In genomic region chr5:134398609-134399155, GRCh38 we compare ENCODE assay signal across 17 cellular contexts. TPM values are rescaled to one million over a fixed set of nuclear protein-coding genes. Genes with fewer than 3 reads are reported as not detected.
DNase-seq lines count a peak whose midpoint lies in the region; ATAC-seq and TF ChIP-seq lines count a peak whose summit lies in the region.
"Had no signal": no experiment of that assay in that cellular context is flagged by ENCODE, and none has a peak within 500 bp of the region (broad histone marks: within the 10 kb centered on the region; RNA-seq: fewer than 3 reads in every experiment).

No MANE protein-coding gene starts in this region.

- 100% methylated on average over 2 of the region's 2 CpGs for WGBS in SK-N-SH (ENCODE audit: low lambda C conversion rate)
- no CpG with 5 or more reads among the region's 2 CpGs for WGBS in H9 (ENCODE audit: extremely low coverage, insufficient read length, low lambda C conversion rate)

- H3K36me3 ChIP-seq in PC-3 (ENCODE audit: low read depth, low read length): peaks cover 8% of the 10 kb centered on the region
- peaks cover 26 to 40% of the 10 kb centered on the region in 2 experiments for H3K36me3 ChIP-seq in SK-N-SH (replicated peaks in 1 of 2; ENCODE audit: control insufficient read depth in 1 of 2, insufficient read depth in 2 of 2, low read length in 1 of 2)

- no peak for TF ChIP-seq RAD21 in SK-N-SH (IDR thresholded peaks at IDR 0.05; ENCODE audit: low read length)

- no peaks in the 10 kb centered on the region for H3K9me3 Mint-ChIP-seq in activated CD4-positive, alpha-beta T cell treated with anti-CD3 and anti-CD28 coated beads, Interleukin-2, amount 10 ng/mL, durations not matched to agents 24 days and 14 days
- H3K9me3 Mint-ChIP-seq in progenitor cell of endocrine pancreas (ENCODE audit: low read depth): no peaks in the 10 kb centered on the region
- no peaks in the 10 kb centered on the region for H3K9me3 Mint-ChIP-seq in H9
- H3K9me3 Mint-ChIP-seq: HFFc6 had no signal

- H4K8ac ChIP-seq in H9 (replicated peaks; ENCODE audit: insufficient read length, low read depth, low read length): no peak overlapping the region

- peak overlapping the region; percentile 13 for H3K27ac Mint-ChIP-seq in activated CD4-positive, alpha-beta T cell treated with anti-CD3 and anti-CD28 coated beads, Interleukin-2, amount 10 ng/mL, durations not matched to agents 24 days and 14 days
- H3K27ac Mint-ChIP-seq in progenitor cell of endocrine pancreas (peak overlapping the region; percentile 56), H9 (peak overlapping the region in 1 of 3 experiments; percentile 44; a peak in 1 of 7 replicates)
- H3K27ac Mint-ChIP-seq: B cell, HFFc6 had no signal

- H4K20me1 ChIP-seq in PC-3 (ENCODE audit: low read length) (no peaks in the 10 kb centered on the region), SK-N-SH (ENCODE audit: insufficient read depth) (no peaks in the 10 kb centered on the region), H9 (ENCODE audit: control insufficient read depth, insufficient read depth, insufficient read length) (peaks cover 2% of the 10 kb centered on the region)

- POLR2A ChIA-PET in PC-3 (lab: Charles Lee; ENCODE audit: unreplicated experiment): no interaction called here
- POLR2A ChIA-PET in SK-N-SH (lab: Yijun Ruan, JAX): no interaction called here

- H3K4me3 Mint-ChIP-seq in activated CD4-positive, alpha-beta T cell treated with anti-CD3 and anti-CD28 coated beads, Interleukin-2, amount 10 ng/mL, durations not matched to agents 24 days and 14 days: no peak overlapping the region
- no peak overlapping the region for H3K4me3 Mint-ChIP-seq in progenitor cell of endocrine pancreas (ENCODE audit: low read depth)
- H3K4me3 Mint-ChIP-seq in H9: no peak overlapping the region
- H3K4me3 Mint-ChIP-seq: B cell; CD4-positive, CD25-positive, alpha-beta regulatory T cell; HFFc6 had no signal

- TF ChIP-seq EP300 in SK-N-SH (IDR thresholded peaks at IDR 0.05; ENCODE audit: borderline replicate concordance in 1 of 2, low read depth in 1 of 2, low read length in 1 of 2): no peak

- H3K9me3 ChIP-seq in PC-3 (ENCODE audit: low read length) (no peaks in the 10 kb centered on the region), SK-N-SH (no peaks in the 10 kb centered on the region), H9 (ENCODE audit: control insufficient read depth, low read depth, low read length) (no peaks in the 10 kb centered on the region)

- no peak overlapping the region for H2BK20ac ChIP-seq in H9 (ENCODE audit: low read depth, low read length, poor library complexity, severe bottlenecking)

- H3K4me1 Mint-ChIP-seq in activated CD4-positive, alpha-beta T cell treated with anti-CD3 and anti-CD28 coated beads, Interleukin-2, amount 10 ng/mL, durations not matched to agents 24 days and 14 days: peaks cover 2% of the 10 kb centered on the region
- H3K4me1 Mint-ChIP-seq in progenitor cell of endocrine pancreas (ENCODE audit: low read depth) (no peaks in the 10 kb centered on the region), H9 (peaks cover 8 to 15% of the 10 kb centered on the region in 2 experiments; a peak in 3 of 4 replicates)

- H3K18ac ChIP-seq in H9 (ENCODE audit: insufficient read length, low read depth, low read length): no peak overlapping the region

- BruUV-seq in PC-3 (replicated peaks; lab: Mats Ljungman, UMichigan): no TSS peak

- H3K4me1 ChIP-seq in PC-3 (ENCODE audit: insufficient read depth, low read length) (peaks cover 15% of the 10 kb centered on the region), SK-N-SH (ENCODE audit: control insufficient read depth in 1 of 2, insufficient read depth in 2 of 2, low read depth in 1 of 2, low read length in 1 of 2) (no peaks in the 10 kb centered on the region), H9 (ENCODE audit: insufficient read depth, low read length) (no peaks in the 10 kb centered on the region)

- H2AFZ ChIP-seq in PC-3 (ENCODE audit: low read length) (no peak overlapping the region), SK-N-SH (ENCODE audit: low read depth) (no peak overlapping the region), H9 (ENCODE audit: low read length) (no peak overlapping the region)

- no peak overlapping the region for H2BK12ac ChIP-seq in H9 (ENCODE audit: insufficient read length, low read depth, low read length)

- no peak for DNase-seq in activated CD4-positive, alpha-beta T cell treated with anti-CD3 and anti-CD28 coated beads, Interleukin-2, amount 10 ng/mL, durations not matched to agents 24 days and 14 days
- no peak for DNase-seq in activated CD4-positive, alpha-beta T cell treated with anti-CD3 and anti-CD28 coated beads, Interleukin-2, amount 50 U/mL, for 1 hour
- DNase-seq in PC-3 (no peak), left ventricle myocardium superior (no peak), progenitor cell of endocrine pancreas (ENCODE audit: low spot score, unreplicated experiment) (no peak), substantia nigra (lab: John Stamatoyannopoulos, UW) (no peak), SK-N-SH (no peak), H9 (no peak)
- DNase-seq: Calu3; CD4-positive, CD25-positive, alpha-beta regulatory T cell; HFFc6; NCI-H1092; NCI-H146; NCI-H2081; NCI-H774 had no signal

- no peaks in the 10 kb centered on the region for H3K27me3 Mint-ChIP-seq in activated CD4-positive, alpha-beta T cell treated with anti-CD3 and anti-CD28 coated beads, Interleukin-2, amount 10 ng/mL, durations not matched to agents 24 days and 14 days
- no peaks in the 10 kb centered on the region for H3K27me3 Mint-ChIP-seq in progenitor cell of endocrine pancreas
- no peaks in the 10 kb centered on the region for H3K27me3 Mint-ChIP-seq in H9 (ENCODE audit: low read depth)
- H3K27me3 Mint-ChIP-seq: B cell; CD4-positive, CD25-positive, alpha-beta regulatory T cell had no signal

- no peak overlapping the region for H3K4ac ChIP-seq in H9 (ENCODE audit: low read depth, low read length)

- H3K4me2 ChIP-seq in PC-3 (ENCODE audit: low read length): no peak overlapping the region
- H3K4me2 ChIP-seq in SK-N-SH: no peak overlapping the region
- H3K4me2 ChIP-seq in H9 (ENCODE audit: insufficient read depth, insufficient read length, low read length): no peak overlapping the region

- H3T11ph ChIP-seq in H9 (ENCODE audit: low read length): no peak overlapping the region

- H3K56ac ChIP-seq in H9 (ENCODE audit: insufficient read length, low read depth, low read length): no peak overlapping the region

- no peak for TF ChIP-seq CTCF in PC-3 (conservative IDR thresholded peaks at IDR 0.05; ENCODE audit: low read depth, low read length)
- no peak for TF ChIP-seq CTCF in progenitor cell of endocrine pancreas (IDR thresholded peaks at IDR 0.05; ENCODE audit: unreplicated experiment)
- no peak for TF ChIP-seq CTCF in SK-N-SH (IDR thresholded peaks at IDR 0.05)
- no peak for TF ChIP-seq CTCF in H9 (conservative IDR thresholded peaks at IDR 0.05)

- H2BK15ac ChIP-seq in H9 (ENCODE audit: low read depth, low read length): no peak overlapping the region

- H3K27ac ChIP-seq in PC-3 (ENCODE audit: low read length): no peak overlapping the region
- H3K27ac ChIP-seq in substantia nigra (ENCODE audit: low read depth, low read length, poor library complexity, severe bottlenecking): no peak overlapping the region
- no peak overlapping the region for H3K27ac ChIP-seq in SK-N-SH (ENCODE audit: low read depth in 2 of 2, low read length in 1 of 2)
- H3K27ac ChIP-seq in H9 (ENCODE audit: insufficient read length, low read depth, low read length): no peak overlapping the region
- H3K27ac ChIP-seq: 22Rv1 had no signal

- no peak overlapping the region for H2BK120ac ChIP-seq in H9 (ENCODE audit: low read depth, low read length, poor library complexity, severe bottlenecking)

- no peak overlapping the region for H4K91ac ChIP-seq in H9 (ENCODE audit: insufficient read length, low read depth, low read length)

- H3K23me2 ChIP-seq in H9 (ENCODE audit: insufficient read length, low read depth, low read length, poor library complexity, severe bottlenecking): no peaks in the 10 kb centered on the region

- H3K79me1 ChIP-seq in H9 (ENCODE audit: insufficient read depth, low read depth, low read length, poor library complexity, severe bottlenecking): no peaks in the 10 kb centered on the region

- no peak overlapping the region for H2BK5ac ChIP-seq in H9 (ENCODE audit: insufficient read length, low read length)

- H3K9me2 ChIP-seq in PC-3 (replicated peaks; ENCODE audit: low read length) (no peaks in the 10 kb centered on the region), SK-N-SH (no peaks in the 10 kb centered on the region)

- H3K27me3 ChIP-seq in PC-3 (ENCODE audit: low read length) (no peaks in the 10 kb centered on the region), SK-N-SH (ENCODE audit: insufficient read depth) (no peaks in the 10 kb centered on the region), H9 (ENCODE audit: insufficient read depth, low read length) (no peaks in the 10 kb centered on the region)

- H3K14ac ChIP-seq in H9 (ENCODE audit: insufficient read depth, low read length): no peak overlapping the region

- peaks cover 41% of the 10 kb centered on the region for H3K36me3 Mint-ChIP-seq in activated CD4-positive, alpha-beta T cell treated with anti-CD3 and anti-CD28 coated beads, Interleukin-2, amount 10 ng/mL, durations not matched to agents 24 days and 14 days (ENCODE audit: low read depth)
- H3K36me3 Mint-ChIP-seq in progenitor cell of endocrine pancreas (ENCODE audit: insufficient read depth): peaks cover 18% of the 10 kb centered on the region
- H3K36me3 Mint-ChIP-seq in H9 (ENCODE audit: insufficient read depth in 1 of 3, low read depth in 3 of 3): peaks cover 5 to 61% (median 41%) of the 10 kb centered on the region in 3 experiments; a peak in 6 of 7 replicates

- H3K4me3 ChIP-seq in PC-3 (ENCODE audit: low read length): no peak overlapping the region
- no peak overlapping the region for H3K4me3 ChIP-seq in SK-N-SH (ENCODE audit: low read depth in 2 of 2, low read length in 1 of 2)

- H3F3A ChIP-seq in PC-3 (ENCODE audit: low read length, unreplicated experiment) (no peaks in the 10 kb centered on the region), SK-N-SH (replicated peaks; ENCODE audit: insufficient read depth) (peaks cover 28% of the 10 kb centered on the region)

- H2AK5ac ChIP-seq in H9 (ENCODE audit: insufficient read length, low read length): no peak overlapping the region

- H3K23ac ChIP-seq in H9 (ENCODE audit: insufficient read length, low read depth, low read length): no peak overlapping the region

- 0 out of 2 replicates have a peak, but pooled peaks have one; percentile 25 for ATAC-seq in PC-3
- peak; percentile 82 for ATAC-seq in left ventricle myocardium superior

- no peak overlapping the region for H3K9ac ChIP-seq in PC-3 (ENCODE audit: low read length)
- H3K9ac ChIP-seq in SK-N-SH: no peak overlapping the region
- H3K9ac ChIP-seq in H9 (ENCODE audit: extremely low read depth, insufficient read length, low read length): no peak overlapping the region

- intact Hi-C loops in activated CD4-positive, alpha-beta T cell treated with anti-CD3 and anti-CD28 coated beads, Interleukin-2, amount 10 ng/mL, durations not matched to agents 24 days and 14 days (cut with micrococcal nuclease): no loop called here
- intact Hi-C loops in PC-3 (cut with micrococcal nuclease) (no loop called here), left ventricle myocardium superior (cut with micrococcal nuclease) (no loop called here)

- no peak overlapping the region for H4K5ac ChIP-seq in H9 (ENCODE audit: insufficient read length, low read depth, low read length)

- H3K79me2 ChIP-seq in PC-3 (ENCODE audit: low read length) (no peaks in the 10 kb centered on the region), SK-N-SH (ENCODE audit: insufficient read depth) (no peaks in the 10 kb centered on the region), H9 (ENCODE audit: insufficient read depth, low read length) (no peaks in the 10 kb centered on the region)

- CTCF ChIA-PET in PC-3 (lab: Charles Lee) (interaction anchor here (0.6 kb wide), 1 partner anchor 126 kb away, joined by 5 read pairs; no protein-coding TSS in a partner anchor), SK-N-SH (lab: Yijun Ruan, JAX) (interaction anchor here (3.9 kb wide), 1 partner anchor 13 kb away, joined by 16 read pairs; the partner anchor contains the start of gene CDKN2AIPNL)

RNA-seq across cellular contexts. Expression of gene CDKN2AIPNL, which starts 13.0 kb away (rescaled TPM):
- 32.0 and 34.3 TPM in 2 replicates for total RNA-seq in activated CD4-positive, alpha-beta T cell treated with anti-CD3 and anti-CD28 coated beads, Interleukin-2, amount 10 ng/mL, durations not matched to agents 24 days and 14 days
- total RNA-seq in PC-3 (2014; rRNA removed) (29.7 and 38.2 TPM in 2 replicates), left ventricle myocardium superior (46.0 TPM), progenitor cell of endocrine pancreas (28.3 and 29.0 TPM in 2 replicates), H9 (2021) (60.0 and 60.3 TPM in 2 replicates)
- polyA plus RNA-seq in SK-N-SH (2012; rRNA removed): 23.3 and 29.4 TPM in 2 replicates
- polyA plus RNA-seq in SK-N-SH (2012; cell fraction: cytosol; rRNA removed): 32.0 and 35.5 TPM in 2 replicates
- polyA plus RNA-seq in SK-N-SH (2012; cell fraction: nucleus; rRNA removed): 7.2 and 10.1 TPM in 2 replicates

RNA-seq across cellular contexts. Expression of gene UBE2B, which starts 27.3 kb away (rescaled TPM):
- total RNA-seq in activated CD4-positive, alpha-beta T cell treated with anti-CD3 and anti-CD28 coated beads, Interleukin-2, amount 10 ng/mL, durations not matched to agents 24 days and 14 days: 108 and 109 TPM in 2 replicates
- total RNA-seq in PC-3 (2014; rRNA removed) (9.5 and 10.0 TPM in 2 replicates), left ventricle myocardium superior (236 TPM), progenitor cell of endocrine pancreas (80.0 and 81.3 TPM in 2 replicates), H9 (2021) (50.3 and 50.6 TPM in 2 replicates)
- polyA plus RNA-seq in SK-N-SH (2012; rRNA removed): 24.3 and 28.0 TPM in 2 replicates
- polyA plus RNA-seq in SK-N-SH (2012; cell fraction: cytosol; rRNA removed): 38.9 and 58.5 TPM in 2 replicates
- polyA plus RNA-seq in SK-N-SH (2012; cell fraction: nucleus; rRNA removed): 12.3 and 29.5 TPM in 2 replicates

RNA-seq across cellular contexts. Expression of gene CDKL3, which starts 31.7 kb away (rescaled TPM):
- total RNA-seq in activated CD4-positive, alpha-beta T cell treated with anti-CD3 and anti-CD28 coated beads, Interleukin-2, amount 10 ng/mL, durations not matched to agents 24 days and 14 days: 0.76 and 1.3 TPM in 2 replicates
- total RNA-seq in PC-3 (2014; rRNA removed) (0.17 TPM in 1 of 2 replicates, not detected in the other), left ventricle myocardium superior (4.5 TPM), progenitor cell of endocrine pancreas (3.0 and 6.1 TPM in 2 replicates), H9 (2021) (2.5 and 2.8 TPM in 2 replicates)
- 1.4 and 1.9 TPM in 2 replicates for polyA plus RNA-seq in SK-N-SH (2012; rRNA removed)
- 1.8 and 3.3 TPM in 2 replicates for polyA plus RNA-seq in SK-N-SH (2012; cell fraction: cytosol; rRNA removed)
- 2.2 and 3.4 TPM in 2 replicates for polyA plus RNA-seq in SK-N-SH (2012; cell fraction: nucleus; rRNA removed)
- total RNA-seq: CD4-positive, CD25-positive, alpha-beta regulatory T cell had no signal
